ENCODE assay signal across 14 cellular contexts in genomic region chr15:41698779-41699178, GRCh38. TPM values are rescaled to one million over a fixed set of nuclear protein-coding genes. Genes with fewer than 3 reads are reported as not detected.
DNase-seq lines count a peak whose midpoint lies in the region; ATAC-seq, FAIRE-seq and TF ChIP-seq lines count a peak whose summit lies in the region.
"Had no signal": no experiment of that assay in that cellular context is flagged by ENCODE, and none has a peak within 500 bp of the region (broad histone marks: within the 10 kb centered on the region; RNA-seq: fewer than 3 reads in every experiment).

No MANE protein-coding gene starts in this region.

- DNase-seq in HT1080 (ENCODE audit: low read depth) (peak; percentile 71), astrocyte (ENCODE audit: low read depth) (peak; percentile 75), memory B cell (ENCODE audit: low spot score in 2 of 2) (no peak), DMS53 (lab: John Stamatoyannopoulos, UW) (no peak)
- DNase-seq: activated CD4-positive, alpha-beta T cell treated with anti-CD3 and anti-CD28 coated beads for 4 hours; activated naive CD8-positive, alpha-beta T cell treated with anti-CD3 and anti-CD28 coated beads for 36 hours; CD4-positive, CD25-positive, alpha-beta regulatory T cell; NCI-H748 treated with DMSO at 0.1 percent for 48 hours; stimulated activated naive CD4-positive, alpha-beta T cell treated with Interleukin-2 at 50 U/mL for 16 hours; T-helper 2 cell had no signal

- H3F3A ChIP-seq in DOHH2 (ENCODE audit: control insufficient read depth, insufficient read depth) = 0 out of 2 replicates have a peak, but pooled peaks cover 6% of the 10 kb centered on the region

- H3K27ac ChIP-seq in DOHH2 (ENCODE audit: low read depth, low read length) (peak overlapping the region; percentile 30), astrocyte (ENCODE audit: low read depth, low read length) (no peak overlapping the region)

- H3K4me3 Mint-ChIP-seq in astrocyte (ENCODE audit: unreplicated experiment) = no peak overlapping the region
- no peak overlapping the region for H3K4me3 Mint-ChIP-seq in memory B cell
- H3K4me3 Mint-ChIP-seq: activated naive CD8-positive, alpha-beta T cell treated with anti-CD3 and anti-CD28 coated beads for 36 hours; CD4-positive, CD25-positive, alpha-beta regulatory T cell had no signal

- FAIRE-seq in astrocyte (lab: Jason Lieb, UNC) = no peak
- FAIRE-seq: colon had no signal

- H2AFZ ChIP-seq in astrocyte (ENCODE audit: low read depth, low read length) = no peak overlapping the region

- TF ChIP-seq CTCF in DOHH2 (IDR thresholded peaks at IDR 0.05; ENCODE audit: low read depth, low read length, poor library complexity, severe bottlenecking) (no peak), astrocyte (IDR thresholded peaks at IDR 0.05; ENCODE audit: insufficient read depth, low read depth, low read length) (no peak)

- no peaks in the 10 kb centered on the region for H3K9me3 Mint-ChIP-seq in astrocyte (ENCODE audit: unreplicated experiment)
- H3K9me3 Mint-ChIP-seq in memory B cell = no peaks in the 10 kb centered on the region
- H3K9me3 Mint-ChIP-seq: activated naive CD8-positive, alpha-beta T cell treated with anti-CD3 and anti-CD28 coated beads for 36 hours; CD4-positive, CD25-positive, alpha-beta regulatory T cell had no signal

- peaks cover 1% of the 10 kb centered on the region for H3K4me1 Mint-ChIP-seq in astrocyte (ENCODE audit: low read depth, unreplicated experiment)
- peaks cover 12% of the 10 kb centered on the region for H3K4me1 Mint-ChIP-seq in memory B cell

- H3K4me2 ChIP-seq in DOHH2 (ENCODE audit: low read length) = peak overlapping the region; percentile 34
- H3K4me2 ChIP-seq in astrocyte (ENCODE audit: low read length) = no peak overlapping the region

- peaks cover 92% of the 10 kb centered on the region for H3K79me2 ChIP-seq in DOHH2 (ENCODE audit: control insufficient read depth, low read length)
- peaks cover 75% of the 10 kb centered on the region for H3K79me2 ChIP-seq in astrocyte (ENCODE audit: insufficient read depth, low read length)

- H3K27me3 ChIP-seq in DOHH2 (ENCODE audit: control insufficient read depth, low read length) (no peaks in the 10 kb centered on the region), astrocyte (ENCODE audit: insufficient read depth, low read length) (no peaks in the 10 kb centered on the region)

- H3K27me3 Mint-ChIP-seq in astrocyte (ENCODE audit: low read depth, unreplicated experiment) (no peaks in the 10 kb centered on the region), memory B cell (no peaks in the 10 kb centered on the region)
- H3K27me3 Mint-ChIP-seq: activated naive CD8-positive, alpha-beta T cell treated with anti-CD3 and anti-CD28 coated beads for 36 hours; CD4-positive, CD25-positive, alpha-beta regulatory T cell had no signal

- peaks cover 57% of the 10 kb centered on the region for H3K4me1 ChIP-seq in DOHH2 (ENCODE audit: control insufficient read depth, low read length)
- H3K4me1 ChIP-seq in astrocyte (ENCODE audit: insufficient read depth, low read length) = no peaks in the 10 kb centered on the region

- H3K4me3 ChIP-seq in DOHH2 (ENCODE audit: low read length) = no peak overlapping the region
- H3K4me3 ChIP-seq in astrocyte (ENCODE audit: insufficient read depth, low read depth, low read length) = no peak overlapping the region

- H3K9ac ChIP-seq in astrocyte (ENCODE audit: low read length) = no peak overlapping the region

- H3K27ac Mint-ChIP-seq in astrocyte (ENCODE audit: unreplicated experiment) (no peak overlapping the region), memory B cell (peak overlapping the region; percentile 6)
- H3K27ac Mint-ChIP-seq: activated naive CD8-positive, alpha-beta T cell treated with anti-CD3 and anti-CD28 coated beads for 36 hours had no signal

- H3K9me2 ChIP-seq in DOHH2 (replicated peaks; ENCODE audit: control insufficient read depth, low read length) = no peaks in the 10 kb centered on the region

- H3K36me3 ChIP-seq in DOHH2 (ENCODE audit: control insufficient read depth, low read length) (peaks cover 39% of the 10 kb centered on the region), astrocyte (ENCODE audit: insufficient read depth, low read length) (peaks cover 2% of the 10 kb centered on the region)

- ATAC-seq in memory B cell (ENCODE audit: low read depth) = no peak
- no peak for ATAC-seq in HG02610 (IDR thresholded peaks at IDR 0.05; ENCODE audit: unreplicated experiment)
- no peak for ATAC-seq in GM19328 (IDR thresholded peaks at IDR 0.05; ENCODE audit: unreplicated experiment)

- H3K36me3 Mint-ChIP-seq in astrocyte (ENCODE audit: low read depth, unreplicated experiment) (peaks cover 13% of the 10 kb centered on the region), memory B cell (peaks cover 16% of the 10 kb centered on the region)

- H3K9me3 ChIP-seq in DOHH2 (ENCODE audit: control insufficient read depth, insufficient read depth, low read length) (no peaks in the 10 kb centered on the region), astrocyte (ENCODE audit: insufficient read depth, low read depth, low read length) (no peaks in the 10 kb centered on the region)

- H4K20me1 ChIP-seq in DOHH2 (ENCODE audit: control insufficient read depth, insufficient read depth, low read depth, low read length) (peaks cover 7% of the 10 kb centered on the region; the same call in 1 of the 2 replicates), astrocyte (ENCODE audit: insufficient read depth, low read length) (peaks cover 53% of the 10 kb centered on the region)

RNA-seq across cellular contexts. Expression of gene MGA, which starts 38.6 kb away (rescaled TPM):
- 17.0 and 18.5 TPM in 2 replicates for total RNA-seq in HT1080 (2014; rRNA removed; shearing (Covaris generic))
- polyA plus RNA-seq in HT1080 (2015; cell fraction: cytosol; rRNA removed) = 3.3 and 4.5 TPM in 2 replicates
- 15.4 and 15.5 TPM in 2 replicates for polyA plus RNA-seq in HT1080 (2015; cell fraction: nucleus; rRNA removed)
- total RNA-seq in astrocyte = 28.4 and 32.6 TPM in 2 replicates

Comparison
In these comparisons a context has a peak if more than half of its experiments do, and no peak if none do; other contexts are left out.
1. DNase-seq: peak in HT1080 (single experiment) and astrocyte (single experiment); none in memory B cell (0 of 2) and DMS53 (single experiment).